Comparison of ENCODE assay signal across 9 cellular contexts in the genomic region with DNA sequence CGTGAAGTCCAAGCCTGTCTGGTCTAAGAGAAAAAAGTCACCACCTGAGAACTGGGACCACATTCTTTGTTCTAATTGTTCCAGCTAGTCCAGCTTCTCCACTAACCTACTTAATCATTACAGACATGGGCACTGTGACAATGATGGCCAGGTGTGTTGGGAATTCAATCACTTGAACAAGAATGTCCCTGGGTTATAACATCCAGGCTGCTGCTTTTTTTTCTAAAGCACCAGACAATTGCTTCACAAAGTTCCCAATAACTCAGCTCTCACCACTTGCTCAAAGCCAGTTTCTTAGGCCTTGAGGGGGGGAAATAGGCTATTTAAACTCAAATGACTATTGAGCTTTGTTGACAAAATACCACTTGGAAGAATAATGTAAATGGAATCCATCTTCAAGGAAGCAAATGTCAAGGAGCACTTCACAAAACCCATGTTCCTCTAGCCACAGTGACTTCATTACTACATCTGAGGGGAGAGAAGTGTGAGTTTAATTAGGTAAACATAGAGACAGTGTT.
DNase-seq lines count a peak whose midpoint lies in the region; ATAC-seq and TF ChIP-seq lines count a peak whose summit lies in the region.
"Had no signal": no experiment of that assay in that cellular context is flagged by ENCODE, and none has a peak within 500 bp of the region (broad histone marks: within the 10 kb centered on the region; RNA-seq: fewer than 3 reads in every experiment).

No MANE protein-coding gene starts in this region.

- H3K4me3 ChIP-seq in cardiac fibroblast (replicated peaks in 1 of 2; ENCODE audit: low read depth in 2 of 2, low read length in 2 of 2) (no peak overlapping the region), SJCRH30 (no peak overlapping the region)

- H3K9me3 ChIP-seq in SJCRH30 (replicated peaks) = no peaks in the 10 kb centered on the region

- H3K36me3 ChIP-seq in SJCRH30 = no peaks in the 10 kb centered on the region

- DNase-seq in DMS79 treated with DMSO at 0.1 percent for 48 hours (lab: John Stamatoyannopoulos, UW) = peak; percentile 95
- DNase-seq in M059J (ENCODE audit: low read depth) = peak; percentile 79
- peak; percentile 27 to 68 for DNase-seq in cardiac fibroblast (ENCODE audit: low read depth in 2 of 2)
- peak; percentile 46 for DNase-seq in non-pigmented ciliary epithelial cell (ENCODE audit: low read depth)
- no peak for DNase-seq in SJCRH30
- no peak for DNase-seq in HK-2 (ENCODE audit: unreplicated experiment)
- DNase-seq: naive B cell had no signal

- no peaks in the 10 kb centered on the region for H3K27me3 ChIP-seq in SJCRH30

- TF ChIP-seq CTCF in cardiac fibroblast (IDR thresholded peaks at IDR 0.05; ENCODE audit: low read depth, low read length) = no peak

- no peak overlapping the region for H3K27ac ChIP-seq in SJCRH30

- ATAC-seq in GM19452 (IDR thresholded peaks at IDR 0.05; ENCODE audit: unreplicated experiment) (no peak), GM18517 (IDR thresholded peaks at IDR 0.05; ENCODE audit: unreplicated experiment) (no peak)

- H3K4me1 ChIP-seq in SJCRH30 = peaks cover 11% of the 10 kb centered on the region

Comparison
In these comparisons a context has a peak if more than half of its experiments do, and no peak if none do; other contexts are left out.
1. DNase-seq: peak in DMS79 treated with DMSO at 0.1 percent for 48 hours (single experiment), M059J (single experiment), cardiac fibroblast (2 of 2) and non-pigmented ciliary epithelial cell (single experiment); none in SJCRH30 (0 of 2) and HK-2 (single experiment).